8 cellular contexts compared by ENCODE assay signal in genomic region chrX:123764967-123765871, GRCh38.
DNase-seq lines count a peak whose midpoint lies in the region; ATAC-seq and TF ChIP-seq lines count a peak whose summit lies in the region.

No MANE protein-coding gene starts in this region.

- TF ChIP-seq CTCF in choroid plexus epithelial cell (conservative IDR thresholded peaks at IDR 0.05; ENCODE audit: low read depth, low read length) = no peak

- H3K4me3 ChIP-seq in choroid plexus epithelial cell (ENCODE audit: low read depth, low read length) = peak overlapping the region; percentile 50

- peak; percentile 77 for ATAC-seq in HG03378 (IDR thresholded peaks at IDR 0.05; ENCODE audit: unreplicated experiment)

- DNase-seq in Ammon's horn (ENCODE audit: low spot score) (peak; percentile 90), GM19238 (ENCODE audit: insufficient read length, low spot score) (peak; percentile 45), NCI-H446 (lab: John Stamatoyannopoulos, UW) (peak; percentile 85), choroid plexus epithelial cell (ENCODE audit: low read depth) (peak; percentile 89), kidney tubule cell (ENCODE audit: low spot score) (peak; percentile 89)
- peak; percentile 9 for DNase-seq in activated CD4-positive, alpha-beta T cell treated with anti-CD3 and anti-CD28 coated beads for 1 hour
- DNase-seq in stimulated activated CD4-positive, alpha-beta T cell treated with anti-CD3 and anti-CD28 coated beads, Interleukin-1b, Interleukin-23, amount 100 ng/mL, for 24 hours (ENCODE audit: low read depth in 4 of 4, low spot score in 1 of 4) = peak; percentile 7 to 71 (median 40)

Comparison
In these comparisons a context has a peak if more than half of its experiments do, and no peak if none do; other contexts are left out.
1. Peak in every context shown above with its lines: DNase-seq, ATAC-seq and H3K4me3 ChIP-seq.
2. DNase-seq: peak in every context shown above with its lines; median percentile 90 in Ammon's horn; 89 in choroid plexus epithelial cell; 89 in kidney tubule cell; 85 in NCI-H446; 45 in GM19238; 40 in stimulated activated CD4-positive, alpha-beta T cell treated with anti-CD3 and anti-CD28 coated beads, Interleukin-1b, Interleukin-23, amount 100 ng/mL, for 24 hours; 9 in activated CD4-positive, alpha-beta T cell treated with anti-CD3 and anti-CD28 coated beads for 1 hour.